In the genomic region with DNA sequence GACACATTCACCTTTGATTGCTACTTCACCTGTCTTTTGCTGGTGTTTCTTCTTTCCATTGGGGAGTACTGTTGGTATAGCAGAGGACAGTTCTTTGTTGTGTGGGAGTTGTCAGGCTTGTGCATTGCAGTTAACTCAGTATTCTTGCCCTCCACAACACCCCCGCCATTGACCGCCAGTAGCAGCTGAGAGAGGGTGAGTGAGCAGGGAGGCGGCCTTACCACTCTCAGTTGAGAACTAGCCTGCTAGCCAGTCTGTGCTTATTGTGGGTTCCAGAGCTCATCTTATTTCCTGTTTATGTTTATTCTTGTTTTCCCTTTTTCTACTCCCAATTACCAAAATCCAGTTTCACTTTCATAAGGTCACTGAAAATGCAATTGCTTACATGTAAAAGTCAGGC, we compare ENCODE assay signal across 16 cellular contexts. TPM values are rescaled to one million over a fixed set of nuclear protein-coding genes. Genes with fewer than 3 reads are reported as not detected.
DNase-seq lines count a peak whose midpoint lies in the region; ATAC-seq, FAIRE-seq and TF ChIP-seq lines count a peak whose summit lies in the region.
"Had no signal": no experiment of that assay in that cellular context is flagged by ENCODE, and none has a peak within 500 bp of the region (broad histone marks: within the 10 kb centered on the region; RNA-seq: fewer than 3 reads in every experiment).

No MANE protein-coding gene starts in this region.

- peaks cover 3% of the 10 kb centered on the region for H3K36me3 Mint-ChIP-seq in activated CD4-positive, alpha-beta T cell treated with anti-CD3 and anti-CD28 coated beads, Interleukin-2, amount 10 ng/mL, durations not matched to agents 24 days and 14 days (ENCODE audit: low read depth)
- H3K36me3 Mint-ChIP-seq in brain = peaks cover 3% of the 10 kb centered on the region
- no peaks in the 10 kb centered on the region for H3K36me3 Mint-ChIP-seq in stimulated activated effector memory CD8-positive, alpha-beta T cell treated with anti-CD3 and anti-CD28 coated beads, Interleukin-12 subunit alpha, Interleukin-12 subunit beta, amount 100 ng/mL, for 72 hours

- H3K9me3 Mint-ChIP-seq in activated CD4-positive, alpha-beta T cell treated with anti-CD3 and anti-CD28 coated beads, Interleukin-2, amount 10 ng/mL, durations not matched to agents 24 days and 14 days = no peaks in the 10 kb centered on the region
- no peaks in the 10 kb centered on the region for H3K9me3 Mint-ChIP-seq in brain
- no peaks in the 10 kb centered on the region for H3K9me3 Mint-ChIP-seq in stimulated activated effector memory CD8-positive, alpha-beta T cell treated with anti-CD3 and anti-CD28 coated beads, Interleukin-12 subunit alpha, Interleukin-12 subunit beta, amount 100 ng/mL, for 72 hours

- TF ChIP-seq CTCF in brain (conservative IDR thresholded peaks at IDR 0.05) = no peak

- H3K27ac Mint-ChIP-seq in activated CD4-positive, alpha-beta T cell treated with anti-CD3 and anti-CD28 coated beads, Interleukin-2, amount 10 ng/mL, durations not matched to agents 24 days and 14 days = no peak overlapping the region
- H3K27ac Mint-ChIP-seq in brain = peak overlapping the region in 3 of 5 experiments; percentile 13 to 76 (median 28)
- H3K27ac Mint-ChIP-seq in stimulated activated effector memory CD8-positive, alpha-beta T cell treated with anti-CD3 and anti-CD28 coated beads, Interleukin-12 subunit alpha, Interleukin-12 subunit beta, amount 100 ng/mL, for 72 hours = peak overlapping the region; percentile 81

- no peak for DNase-seq in activated CD4-positive, alpha-beta T cell treated with anti-CD3 and anti-CD28 coated beads, Interleukin-2, amount 10 ng/mL, durations not matched to agents 24 days and 14 days
- DNase-seq in activated CD4-positive, alpha-beta T cell treated with anti-CD3 and anti-CD28 coated beads for 1 hour = no peak
- DNase-seq in stimulated activated effector memory CD8-positive, alpha-beta T cell treated with anti-CD3 and anti-CD28 coated beads, Interleukin-12 subunit alpha, Interleukin-12 subunit beta, amount 100 ng/mL, for 72 hours (ENCODE audit: low spot score in 2 of 2) = no peak
- DNase-seq in NCI-H446 (lab: John Stamatoyannopoulos, UW) (no peak), frontal cortex (ENCODE audit: low spot score in 2 of 2) (no peak)
- DNase-seq: activated CD4-positive, alpha-beta T cell treated with anti-CD3 and anti-CD28 coated beads for 4 hours; activated naive CD4-positive, alpha-beta T cell treated with anti-CD3 and anti-CD28 coated beads, Interleukin-2, amount 50 U/mL, for 16 hours; cortex of kidney; left ventricle myocardium inferior; NCI-H2171 treated with DMSO at 0.1 percent for 48 hours; transverse colon had no signal

- H3K27me3 Mint-ChIP-seq in activated CD4-positive, alpha-beta T cell treated with anti-CD3 and anti-CD28 coated beads, Interleukin-2, amount 10 ng/mL, durations not matched to agents 24 days and 14 days = no peaks in the 10 kb centered on the region
- H3K27me3 Mint-ChIP-seq in brain = no peaks in the 10 kb centered on the region

- peak overlapping the region; percentile 22 for H3K4me3 Mint-ChIP-seq in activated CD4-positive, alpha-beta T cell treated with anti-CD3 and anti-CD28 coated beads, Interleukin-2, amount 10 ng/mL, durations not matched to agents 24 days and 14 days
- peak overlapping the region in 2 of 5 experiments; percentile 10 to 49 for H3K4me3 Mint-ChIP-seq in brain
- peak overlapping the region; percentile 23 for H3K4me3 Mint-ChIP-seq in stimulated activated effector memory CD8-positive, alpha-beta T cell treated with anti-CD3 and anti-CD28 coated beads, Interleukin-12 subunit alpha, Interleukin-12 subunit beta, amount 100 ng/mL, for 72 hours

- peaks cover 54% of the 10 kb centered on the region for H3K4me1 Mint-ChIP-seq in activated CD4-positive, alpha-beta T cell treated with anti-CD3 and anti-CD28 coated beads, Interleukin-2, amount 10 ng/mL, durations not matched to agents 24 days and 14 days
- peaks cover 71% of the 10 kb centered on the region for H3K4me1 Mint-ChIP-seq in brain
- peaks cover 61% of the 10 kb centered on the region for H3K4me1 Mint-ChIP-seq in stimulated activated effector memory CD8-positive, alpha-beta T cell treated with anti-CD3 and anti-CD28 coated beads, Interleukin-12 subunit alpha, Interleukin-12 subunit beta, amount 100 ng/mL, for 72 hours

- no peak for FAIRE-seq in frontal cortex (lab: Jason Lieb, UNC)
- FAIRE-seq: A549 had no signal

- ATAC-seq in HG03025 (IDR thresholded peaks at IDR 0.05; ENCODE audit: low FRiP score, unreplicated experiment) (peak; percentile 83), GM19328 (IDR thresholded peaks at IDR 0.05; ENCODE audit: unreplicated experiment) (no peak)
- peak; percentile 83 for ATAC-seq in stimulated activated effector memory CD8-positive, alpha-beta T cell treated with anti-CD3 and anti-CD28 coated beads, Interleukin-12 subunit alpha, Interleukin-12 subunit beta, amount 100 ng/mL, for 72 hours
- ATAC-seq: A549, gastroesophageal sphincter had no signal

- intact Hi-C loops in activated CD4-positive, alpha-beta T cell treated with anti-CD3 and anti-CD28 coated beads, Interleukin-2, amount 10 ng/mL, durations not matched to agents 24 days and 14 days (cut with micrococcal nuclease) = no loop called here

RNA-seq across cellular contexts. Expression of a gene that starts 52.2 kb away (rescaled TPM):
- total RNA-seq in activated CD4-positive, alpha-beta T cell treated with anti-CD3 and anti-CD28 coated beads, Interleukin-2, amount 10 ng/mL, durations not matched to agents 24 days and 14 days = 43.2 and 46.0 TPM in 2 replicates
- polyA plus RNA-seq in brain (ENCODE audit: insufficient read depth, low read depth, low replicate concordance) = 11.6 TPM
- 22.8 TPM for total RNA-seq in frontal cortex
